ENCODE assay signal across 20 cellular contexts in genomic region chr9:135245482-135246247, GRCh38.
"Had no signal": no experiment of that assay in that cellular context is flagged by ENCODE, and none has a peak within 500 bp of the region (broad histone marks: within the 10 kb centered on the region; RNA-seq: fewer than 3 reads in every experiment).

No MANE protein-coding gene starts in this region.

- H3K4me3 Mint-ChIP-seq: activated T-cell treated with anti-CD3 and anti-CD28 coated beads, Interleukin-2, amount 50 U/mL, for 24 hours; activated T-helper 17 cell treated with anti-CD3 and anti-CD28 coated beads, Interleukin-2, amount 50 U/mL, for 72 hours; endodermal cell; natural killer cell treated with Interleukin-12 subunit alpha and Interleukin-12 subunit beta and Interleukin-15 and Interleukin-18, amount 100 ng/mL, for 72 hours had no signal

- H3K4me1 Mint-ChIP-seq: activated T-helper 17 cell treated with anti-CD3 and anti-CD28 coated beads, Interleukin-2, amount 50 U/mL, for 72 hours; endodermal cell had no signal

- H3K36me3 Mint-ChIP-seq: activated naive CD4-positive, alpha-beta T cell treated with anti-CD3 and anti-CD28 coated beads, Interleukin-2, amount 50 U/mL, for 72 hours; natural killer cell treated with Interleukin-12 subunit alpha and Interleukin-12 subunit beta and Interleukin-15 and Interleukin-18, amount 100 ng/mL, for 72 hours had no signal

- H3K27ac ChIP-seq: ascending aorta, breast epithelium, epithelial cell of prostate, neutrophil, pancreas, testis, vagina had no signal

- H3K27ac Mint-ChIP-seq: activated naive CD4-positive, alpha-beta T cell treated with anti-CD3 and anti-CD28 coated beads, Interleukin-2, amount 50 U/mL, for 72 hours; activated T-cell treated with anti-CD3 and anti-CD28 coated beads, Interleukin-2, amount 50 U/mL, for 24 hours; activated T-helper 17 cell treated with anti-CD3 and anti-CD28 coated beads, Interleukin-2, amount 50 U/mL, for 72 hours; endodermal cell; natural killer cell treated with Interleukin-12 subunit alpha and Interleukin-12 subunit beta and Interleukin-15 and Interleukin-18, amount 100 ng/mL, for 72 hours had no signal

- H3K4me1 ChIP-seq: ascending aorta, testis, vagina had no signal

- H3K27me3 ChIP-seq: ascending aorta, pancreas, testis, vagina had no signal

- ATAC-seq: activated naive CD4-positive, alpha-beta T cell treated with anti-CD3 and anti-CD28 coated beads, Interleukin-2, amount 50 U/mL, for 72 hours; activated T-helper 17 cell treated with anti-CD3 and anti-CD28 coated beads, Interleukin-2, amount 50 U/mL, for 72 hours; natural killer cell treated with Interleukin-12 subunit alpha and Interleukin-12 subunit beta and Interleukin-15 and Interleukin-18, amount 100 ng/mL, for 72 hours; sciatic nerve had no signal

- H3K4me3 ChIP-seq: ascending aorta, breast epithelium, testis, vagina had no signal

- H3K9me3 Mint-ChIP-seq: activated naive CD4-positive, alpha-beta T cell treated with anti-CD3 and anti-CD28 coated beads, Interleukin-2, amount 50 U/mL, for 72 hours; activated T-cell treated with anti-CD3 and anti-CD28 coated beads, Interleukin-2, amount 50 U/mL, for 24 hours; activated T-helper 17 cell treated with anti-CD3 and anti-CD28 coated beads, Interleukin-2, amount 50 U/mL, for 72 hours; endodermal cell; natural killer cell treated with Interleukin-12 subunit alpha and Interleukin-12 subunit beta and Interleukin-15 and Interleukin-18, amount 100 ng/mL, for 72 hours had no signal

- DNase-seq: activated CD8-positive, alpha-beta memory T cell treated with anti-CD3 and anti-CD28 coated beads for 24 hours; activated CD8-positive, alpha-beta memory T cell treated with anti-CD3 and anti-CD28 coated beads, Interleukin-2, amount 50 U/mL, for 4 hours; activated T-cell treated with anti-CD3 and anti-CD28 coated beads, Interleukin-2, amount 50 U/mL, for 24 hours; cortex of kidney; endodermal cell; stimulated activated CD4-positive, alpha-beta T cell treated with anti-CD3 and anti-CD28 coated beads, Interleukin-4, amount 100 ng/mL, for 1 hour; stimulated activated naive CD4-positive, alpha-beta T cell; T-helper 1 cell; testis; trophoblast cell had no signal

- H3K36me3 ChIP-seq: ascending aorta, breast epithelium, neutrophil, pancreas, vagina had no signal

- H3K9me3 ChIP-seq: ascending aorta, breast epithelium, neutrophil, pancreas, testis, vagina had no signal
